In the genomic region with DNA sequence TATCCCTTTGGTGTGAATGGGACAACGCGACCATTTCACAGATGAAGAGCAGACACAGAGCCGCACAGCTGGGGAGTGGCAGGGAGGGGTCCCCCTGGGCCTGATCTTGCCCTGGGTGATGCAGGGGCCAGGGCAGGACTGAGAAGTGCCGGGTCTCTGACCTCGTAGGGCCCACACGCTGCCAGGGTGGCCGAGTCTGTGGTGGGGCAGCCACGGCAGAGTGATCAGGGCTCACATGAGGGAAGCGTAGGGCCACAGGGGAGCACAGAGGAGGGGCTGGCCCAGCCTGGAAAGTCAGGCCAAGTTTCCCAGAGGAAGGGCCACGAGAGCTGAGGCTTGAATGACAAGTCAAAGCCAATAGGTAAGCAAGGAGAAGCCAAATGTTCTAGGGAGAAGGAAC, we compare ENCODE assay signal across 22 cellular contexts. TPM values are rescaled to one million over a fixed set of nuclear protein-coding genes. Genes with fewer than 3 reads are reported as not detected.
DNase-seq lines count a peak whose midpoint lies in the region; ATAC-seq and TF ChIP-seq lines count a peak whose summit lies in the region.
"Had no signal": no experiment of that assay in that cellular context is flagged by ENCODE, and none has a peak within 500 bp of the region (broad histone marks: within the 10 kb centered on the region; RNA-seq: fewer than 3 reads in every experiment).

No MANE protein-coding gene starts in this region.

- H3K4me1 ChIP-seq in BLaER1 treated with 17β-estradiol and CSF1 and Interleukin-3, amounts not matched to agents 10 nM and 100 nM = peaks cover 6 to 100% (median 68%) of the 10 kb centered on the region in 10 experiments
- peaks cover 50% of the 10 kb centered on the region for H3K4me1 ChIP-seq in Karpas-422 (ENCODE audit: low read length)
- H3K4me1 ChIP-seq in trophoblast cell (ENCODE audit: control insufficient read depth in 1 of 2, insufficient read depth in 2 of 2, low read length in 2 of 2) = peaks cover 2 to 5% of the 10 kb centered on the region in 2 experiments
- H3K4me1 ChIP-seq: BE2C had no signal

- H2BK12ac ChIP-seq in trophoblast cell (ENCODE audit: low read length) = peak overlapping the region; percentile 15

- no peaks in the 10 kb centered on the region for H3K9me3 ChIP-seq in BLaER1 treated with 17β-estradiol and CSF1 and Interleukin-3, amounts not matched to agents 10 nM and 100 nM (replicated peaks in 1 of 11)
- no peaks in the 10 kb centered on the region for H3K9me3 ChIP-seq in Karpas-422 (ENCODE audit: low read length)
- peaks cover 3% of the 10 kb centered on the region for H3K9me3 ChIP-seq in trophoblast cell (ENCODE audit: insufficient read depth, low read depth, low read length)
- H3K9me3 ChIP-seq: BE2C, Peyer's patch had no signal

- no peak for ATAC-seq in left lobe of liver
- ATAC-seq: CD8-positive, alpha-beta T cell had no signal

- peaks cover 0 to 12% (median 0%) of the 10 kb centered on the region in 11 experiments; a peak in 4 of 22 replicates for H3K27me3 ChIP-seq in BLaER1 treated with 17β-estradiol and CSF1 and Interleukin-3, amounts not matched to agents 10 nM and 100 nM
- no peaks in the 10 kb centered on the region for H3K27me3 ChIP-seq in Karpas-422 (ENCODE audit: low read length)
- H3K27me3 ChIP-seq in trophoblast cell (ENCODE audit: insufficient read depth, low read length) = no peaks in the 10 kb centered on the region
- H3K27me3 ChIP-seq: BE2C, Peyer's patch, SJSA1 had no signal

- H4K12ac ChIP-seq in trophoblast cell (ENCODE audit: low read depth, low read length) = no peak overlapping the region

- peak overlapping the region; percentile 68 for H2AFZ ChIP-seq in Karpas-422 (ENCODE audit: low read length)
- H2AFZ ChIP-seq in trophoblast cell (ENCODE audit: insufficient read depth, low read length, poor library complexity) = no peak overlapping the region

- peak overlapping the region in 3 of 11 experiments; percentile 14 to 39 (median 15); a peak in 4 of 22 replicates for H3K27ac ChIP-seq in BLaER1 treated with 17β-estradiol and CSF1 and Interleukin-3, amounts not matched to agents 10 nM and 100 nM
- H3K27ac ChIP-seq in Karpas-422 (ENCODE audit: low read length) (peak overlapping the region; percentile 98), trophoblast cell (ENCODE audit: low read depth, low read length) (no peak overlapping the region)
- H3K27ac ChIP-seq: KMS-11, SJSA1 had no signal

- H3K9ac ChIP-seq in BLaER1 treated with 17β-estradiol and CSF1 and Interleukin-3, amounts not matched to agents 10 nM and 100 nM = peak overlapping the region in 4 of 11 experiments; percentile 30 to 52 (median 44); a peak in 4 of 22 replicates
- peak overlapping the region; percentile 58 for H3K9ac ChIP-seq in Karpas-422 (ENCODE audit: low read length)
- H3K9ac ChIP-seq in trophoblast cell (ENCODE audit: low read length) = no peak overlapping the region
- H3K9ac ChIP-seq: KMS-11 had no signal

- peak; percentile 57 for DNase-seq in Karpas-422
- DNase-seq in iPS-NIHi11 (ENCODE audit: low spot score) = peak; percentile 5
- no peak for DNase-seq in trophoblast cell
- DNase-seq in stimulated activated naive CD4-positive, alpha-beta T cell (lab: John Stamatoyannopoulos, UW) = no peak
- no peak for DNase-seq in left lobe of liver (ENCODE audit: low spot score)
- DNase-seq in retina = no peak
- no peak for DNase-seq in GM10266 (ENCODE audit: extremely low spot score)
- DNase-seq: BE2C; CD8-positive, alpha-beta T cell; DND-41; HFFc6; NCI-H1694; NCI-H2081; NCI-H2171 treated with DMSO at 0.1 percent for 48 hours; NCI-H524 treated with DMSO at 0.1 percent for 48 hours; NCI-H82 had no signal

- WGBS in trophoblast cell (ENCODE audit: extremely low coverage, insufficient coverage, insufficient read length) = no CpG with 5 or more reads among the region's 10 CpGs

- H3K36me3 ChIP-seq in BLaER1 treated with 17β-estradiol and CSF1 and Interleukin-3, amounts not matched to agents 10 nM and 100 nM = no peaks in the 10 kb centered on the region
- H3K36me3 ChIP-seq in Karpas-422 (ENCODE audit: insufficient read depth, low read length) (no peaks in the 10 kb centered on the region), trophoblast cell (ENCODE audit: control insufficient read depth in 1 of 2, insufficient read depth in 2 of 2, low read length in 2 of 2) (no peaks in the 10 kb centered on the region)
- H3K36me3 ChIP-seq: BE2C, Peyer's patch, SJSA1 had no signal

- no peak for TF ChIP-seq CTCF in GM10266 (IDR thresholded peaks at IDR 0.05; ENCODE audit: control insufficient read depth, insufficient read depth, low read depth, missing control alignments)

- H3K23ac ChIP-seq in trophoblast cell (ENCODE audit: low read length) = no peak overlapping the region

- H3K4ac ChIP-seq in trophoblast cell (ENCODE audit: low read depth, low read length) = no peak overlapping the region

- no peak overlapping the region for H2AK5ac ChIP-seq in trophoblast cell (ENCODE audit: low read length)

- H4K8ac ChIP-seq in trophoblast cell (ENCODE audit: low read depth, low read length) = no peak overlapping the region

- H3K14ac ChIP-seq in trophoblast cell (ENCODE audit: low read length) = no peak overlapping the region

- no peak overlapping the region for H3K18ac ChIP-seq in trophoblast cell (ENCODE audit: low read length)

- no peaks in the 10 kb centered on the region for H4K20me1 ChIP-seq in BLaER1 treated with 17β-estradiol and CSF1 and Interleukin-3, amounts not matched to agents 10 nM and 100 nM
- no peaks in the 10 kb centered on the region for H4K20me1 ChIP-seq in Karpas-422 (ENCODE audit: insufficient read depth, low read depth, low read length)

- H3K9me2 ChIP-seq in Karpas-422 (replicated peaks; ENCODE audit: insufficient read depth, low read length) = no peaks in the 10 kb centered on the region

- H3K79me2 ChIP-seq in Karpas-422 (ENCODE audit: low read length) (no peaks in the 10 kb centered on the region), trophoblast cell (ENCODE audit: control insufficient read depth, insufficient read depth, low read length, poor library complexity) (no peaks in the 10 kb centered on the region)

- no peak overlapping the region for H3K4me3 ChIP-seq in BLaER1 treated with 17β-estradiol and CSF1 and Interleukin-3, amounts not matched to agents 10 nM and 100 nM
- H3K4me3 ChIP-seq in Karpas-422 (ENCODE audit: low read length) (no peak overlapping the region), trophoblast cell (ENCODE audit: low read depth, low read length) (no peak overlapping the region)
- H3K4me3 ChIP-seq: Peyer's patch, SJSA1 had no signal

- H3K4me2 ChIP-seq in BLaER1 treated with 17β-estradiol and CSF1 and Interleukin-3, amounts not matched to agents 10 nM and 100 nM = peak overlapping the region in 10 of 11 experiments; percentile 23 to 94 (median 69); a peak in 18 of 22 replicates
- H3K4me2 ChIP-seq in Karpas-422 (ENCODE audit: low read depth, low read length, poor library complexity, severe bottlenecking) (peak overlapping the region; percentile 53), trophoblast cell (ENCODE audit: low read length) (no peak overlapping the region)
- H3K4me2 ChIP-seq: KMS-11 had no signal

- no peaks in the 10 kb centered on the region for H3K79me1 ChIP-seq in trophoblast cell (ENCODE audit: low read length)

- no peak overlapping the region for H4K91ac ChIP-seq in trophoblast cell (ENCODE audit: low read depth, low read length)

- no peak overlapping the region for H2BK5ac ChIP-seq in trophoblast cell (ENCODE audit: low read depth, low read length, poor library complexity)

- no peak overlapping the region for H2BK120ac ChIP-seq in trophoblast cell (ENCODE audit: insufficient read depth, low read length, poor library complexity)

RNA-seq across cellular contexts. Expression of gene FXYD3, which starts 31.9 kb away (rescaled TPM):
- not detected in 2 replicates for total RNA-seq in Karpas-422 (2014; rRNA removed; shearing (Covaris generic); ENCODE audit: low replicate concordance)
- 1.9 and 2.6 TPM in 2 replicates for polyA plus RNA-seq in trophoblast cell (2013)
- 1.4 TPM for total RNA-seq in left lobe of liver
- total RNA-seq: CD8-positive, alpha-beta T cell; G401; H7; HFFc6; SJSA1 had no signal

RNA-seq across cellular contexts. Expression of gene HPN, which starts 42.2 kb away (rescaled TPM):
- 0.11 TPM in 1 of 2 replicates, not detected in the other for total RNA-seq in Karpas-422 (2014; rRNA removed; shearing (Covaris generic); ENCODE audit: low replicate concordance)
- polyA plus RNA-seq in trophoblast cell (2013) = 4.8 and 4.9 TPM in 2 replicates
- 564 TPM for total RNA-seq in left lobe of liver
- total RNA-seq: CD8-positive, alpha-beta T cell; G401; HFFc6; SJSA1 had no signal

RNA-seq across cellular contexts. Expression of gene LGI4, which starts 51.2 kb away (rescaled TPM):
- 0.22 TPM in 1 of 2 replicates, not detected in the other for total RNA-seq in Karpas-422 (2014; rRNA removed; shearing (Covaris generic); ENCODE audit: low replicate concordance)
- 0.22 and 0.33 TPM in 2 replicates for polyA plus RNA-seq in trophoblast cell (2013)
- 1.9 TPM for total RNA-seq in left lobe of liver
- total RNA-seq: SJSA1 had no signal

RNA-seq across cellular contexts. Expression of gene SCN1B, which starts 53.4 kb away (rescaled TPM):
- total RNA-seq in Karpas-422 (2014; rRNA removed; shearing (Covaris generic); ENCODE audit: low replicate concordance) = 0.52 and 0.54 TPM in 2 replicates
- polyA plus RNA-seq in trophoblast cell (2013) = 0.42 and 0.44 TPM in 2 replicates
- total RNA-seq in left lobe of liver = 4.5 TPM

RNA-seq across cellular contexts. Expression of gene FXYD1, which starts 54.9 kb away (rescaled TPM):
- total RNA-seq in Karpas-422 (2014; rRNA removed; shearing (Covaris generic); ENCODE audit: low replicate concordance) = not detected in 2 replicates
- not detected in 2 replicates for polyA plus RNA-seq in trophoblast cell (2013)
- 280 TPM for total RNA-seq in left lobe of liver
- total RNA-seq: G401, SJSA1 had no signal

Comparison
In these comparisons a context has a peak if more than half of its experiments do, and no peak if none do; other contexts are left out.
1. DNase-seq: peak in Karpas-422 (single experiment) and iPS-NIHi11 (single experiment); none in trophoblast cell (0 of 2), stimulated activated naive CD4-positive, alpha-beta T cell (0 of 6), left lobe of liver (single experiment), retina (single experiment) and GM10266 (single experiment).
2. RNA of gene HPN, which starts 42.2 kb away (total RNA-seq): 564 TPM in left lobe of liver (single experiment); 0.11 TPM in Karpas-422; every median in the first group is over 100 times any median in the second.